ENCODE assay signal across 5 cellular contexts in the genomic region with DNA sequence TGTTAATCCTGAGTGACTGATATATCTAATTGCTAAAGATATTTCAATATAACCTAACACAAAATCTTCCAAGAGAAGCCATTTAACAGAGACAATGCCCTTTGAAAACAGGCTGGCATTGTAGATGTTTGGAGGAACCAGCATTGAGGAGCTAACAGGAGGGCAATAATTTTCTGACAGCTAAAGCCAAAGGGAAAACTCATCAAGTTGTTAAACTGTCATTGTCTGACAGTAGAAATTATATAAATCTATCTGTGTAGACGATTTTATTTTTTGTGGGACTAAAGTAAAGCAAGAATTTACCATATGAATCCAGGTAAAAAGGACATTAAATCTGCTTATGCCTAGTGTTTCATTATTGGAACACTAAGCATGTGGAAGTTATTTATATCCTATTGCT.
"Had no signal": no experiment of that assay in that cellular context is flagged by ENCODE, and none has a peak within 500 bp of the region (broad histone marks: within the 10 kb centered on the region; RNA-seq: fewer than 3 reads in every experiment).

No MANE protein-coding gene starts in this region.

- H3K4me3 ChIP-seq: K562 had no signal

- DNase-seq: IMR-90, KBM-7, KG1 had no signal

- H3K27ac ChIP-seq: HL-60 had no signal
